In genomic region chr14:64540208-64541202, GRCh38 we compare ENCODE assay signal across 8 cellular contexts. TPM values are rescaled to one million over a fixed set of nuclear protein-coding genes. Genes with fewer than 3 reads are reported as not detected.
DNase-seq lines count a peak whose midpoint lies in the region; ATAC-seq and TF ChIP-seq lines count a peak whose summit lies in the region.

TSS of gene HSPA2 (plus strand) at chr14:64540741. CDS start at chr14:64540850, 109 bp downstream.

- peaks cover 30% of the 10 kb centered on the region for H3K4me1 Mint-ChIP-seq in activated naive CD4-positive, alpha-beta T cell treated with anti-CD3 and anti-CD28 coated beads for 36 hours (ENCODE audit: low read depth)

- H3K27me3 ChIP-seq in gastroesophageal sphincter = peaks cover 5% of the 10 kb centered on the region
- peaks cover 82% of the 10 kb centered on the region for H3K27me3 ChIP-seq in neutrophil

- TF ChIP-seq CTCF in gastroesophageal sphincter (IDR thresholded peaks at IDR 0.05) (peak; percentile 45 to 92 (median 90)), neutrophil (IDR thresholded peaks at IDR 0.05) (peak; percentile 94)

- H3K36me3 ChIP-seq in gastroesophageal sphincter (no peaks in the 10 kb centered on the region), neutrophil (no peaks in the 10 kb centered on the region)

- ATAC-seq in GM21619 (IDR thresholded peaks at IDR 0.05; ENCODE audit: unreplicated experiment) (peak; percentile 93), gastroesophageal sphincter (peak; percentile 98)

- H3K9me3 Mint-ChIP-seq in activated naive CD4-positive, alpha-beta T cell treated with anti-CD3 and anti-CD28 coated beads for 36 hours = peaks cover 2% of the 10 kb centered on the region

- TF ChIP-seq EP300 in gastroesophageal sphincter (IDR thresholded peaks at IDR 0.05) = no peak

- H3K27me3 Mint-ChIP-seq in activated naive CD4-positive, alpha-beta T cell treated with anti-CD3 and anti-CD28 coated beads for 36 hours (ENCODE audit: low read depth) = peaks cover 22% of the 10 kb centered on the region

- intact Hi-C loops in activated naive CD4-positive, alpha-beta T cell treated with anti-CD3 and anti-CD28 coated beads for 36 hours (cut with micrococcal nuclease) = loop anchor here (1.0 to 10.0 kb wide), 8 partner anchors 9 to 686 kb away; partner anchors contain the start of genes AKAP5, FNTB, MTHFD1 and PPP1R36

- peak within 1 kb of the TSS; percentile 57 to 94 (median 91) for H3K27ac ChIP-seq in gastroesophageal sphincter
- peak within 1 kb of the TSS; percentile 47 for H3K27ac ChIP-seq in neutrophil
- H3K27ac ChIP-seq in substantia nigra (ENCODE audit: low read depth, low read length, poor library complexity, severe bottlenecking) = peak within 1 kb of the TSS; percentile 91

- H3K4me1 ChIP-seq in gastroesophageal sphincter = peaks cover 0 to 25% (median 0%) of the 10 kb centered on the region in 3 donors
- peaks cover 30 to 35% of the 10 kb centered on the region in 2 experiments for H3K4me1 ChIP-seq in neutrophil (ENCODE audit: control insufficient read depth in 1 of 2, insufficient read depth in 1 of 2, low read depth in 1 of 2, low read length in 1 of 2)

- peak within 1 kb of the TSS; percentile 92 for H3K4me3 Mint-ChIP-seq in activated naive CD4-positive, alpha-beta T cell treated with anti-CD3 and anti-CD28 coated beads for 36 hours

- peak; percentile 96 to 98 for TF ChIP-seq POLR2A in gastroesophageal sphincter (IDR thresholded peaks at IDR 0.05)

- H3K9me3 ChIP-seq in gastroesophageal sphincter (peaks cover 0 to 5% (median 0%) of the 10 kb centered on the region in 3 donors), neutrophil (peaks cover 8% of the 10 kb centered on the region)

- DNase-seq in DMS153 (lab: John Stamatoyannopoulos, UW) (peak; percentile 97), KG1 (lab: John Stamatoyannopoulos, UW) (peak; percentile 87), SIG-M5 (lab: John Stamatoyannopoulos, UW) (peak; percentile 42), substantia nigra (lab: John Stamatoyannopoulos, UW) (peak; percentile 84 to 100 (median 99))
- peak; percentile 97 for DNase-seq in activated naive CD4-positive, alpha-beta T cell treated with anti-CD3 and anti-CD28 coated beads for 36 hours

- H3K36me3 Mint-ChIP-seq in activated naive CD4-positive, alpha-beta T cell treated with anti-CD3 and anti-CD28 coated beads for 36 hours (ENCODE audit: low read depth) = peaks cover 6% of the 10 kb centered on the region

- CTCF ChIA-PET in activated naive CD4-positive, alpha-beta T cell treated with anti-CD3 and anti-CD28 coated beads for 36 hours (lab: Charles Lee) = interaction anchor here (0.7 to 3.5 kb wide), 10 partner anchors 9 to 102 kb away, joined by 3 to 15 read pairs (median 4); partner anchors contain the start of gene PPP1R36

- H3K4me3 ChIP-seq in gastroesophageal sphincter (peak within 1 kb of the TSS; percentile 69), neutrophil (ENCODE audit: low read depth in 1 of 2, low read length in 1 of 2) (peak within 1 kb of the TSS; percentile 77 to 91)

- peak within 1 kb of the TSS; percentile 83 for H3K27ac Mint-ChIP-seq in activated naive CD4-positive, alpha-beta T cell treated with anti-CD3 and anti-CD28 coated beads for 36 hours

- WGBS in gastroesophageal sphincter (ENCODE audit: low coverage in 1 of 2), 2 donors = 0 to 2% methylated on average over 8 to 13 of the region's 79 CpGs

RNA-seq across cellular contexts. Expression of gene HSPA2, which starts in this region (rescaled TPM):
- 1 to 10 TPM; 4.1 to 5.1 TPM for total RNA-seq in activated naive CD4-positive, alpha-beta T cell treated with anti-CD3 and anti-CD28 coated beads for 36 hours
- 100 to 1,000 TPM; 138 to 388 (median 225) TPM for total RNA-seq in gastroesophageal sphincter

Comparison
In these comparisons a context has a peak if more than half of its experiments do, and no peak if none do; other contexts are left out.
1. Peak in every context shown above with its lines: DNase-seq, ATAC-seq, H3K4me3 ChIP-seq and H3K27ac ChIP-seq.
2. RNA of gene HSPA2 (total RNA-seq): 138 to 388 TPM in gastroesophageal sphincter; 4.1 to 5.1 TPM in activated naive CD4-positive, alpha-beta T cell treated with anti-CD3 and anti-CD28 coated beads for 36 hours; every median in the first group is over 10 times any median in the second.
3. DNase-seq: peak in every context shown above with its lines; median percentile 99 in substantia nigra; 97 in DMS153; 97 in activated naive CD4-positive, alpha-beta T cell treated with anti-CD3 and anti-CD28 coated beads for 36 hours; 87 in KG1; 42 in SIG-M5.